ENCODE assay signal across 10 cellular contexts in genomic region chr20:7879883-7880282, GRCh38.
DNase-seq lines count a peak whose midpoint lies in the region; ATAC-seq, FAIRE-seq and TF ChIP-seq lines count a peak whose summit lies in the region.
"Had no signal": no experiment of that assay in that cellular context is flagged by ENCODE, and none has a peak within 500 bp of the region (broad histone marks: within the 10 kb centered on the region; RNA-seq: fewer than 3 reads in every experiment).

No MANE protein-coding gene starts in this region.

- FAIRE-seq in HepG2 (lab: Jason Lieb, UNC) = no peak

- H2AFZ ChIP-seq in PC-9 (0 out of 2 replicates have a peak overlapping the region, but pooled peaks have one; percentile 64), HepG2 (ENCODE audit: low read length) (no peak overlapping the region)

- TF ChIP-seq CTCF in PC-9 (conservative IDR thresholded peaks at IDR 0.05) = no peak
- no peak for TF ChIP-seq CTCF in HepG2 (CRISPR knock-in tag; IDR thresholded peaks at IDR 0.05)

- in situ Hi-C loops in HepG2 (cut with HindIII; ENCODE audit: extremely low pct_ligation_motif_present, low pct_unique_long_range_greater_than_20kb) = no loop called here
- in situ Hi-C loops in KBM-7 (cut with MboI; ENCODE audit: low pct_unique_long_range_greater_than_20kb, low sequenced_read_pairs) = no loop called here

- H3K79me2 ChIP-seq in PC-9 (ENCODE audit: low read depth) (no peaks in the 10 kb centered on the region), HepG2 (ENCODE audit: insufficient read depth, low read length) (no peaks in the 10 kb centered on the region)

- H3K27ac ChIP-seq in PC-9 = no peak overlapping the region
- H3K27ac ChIP-seq in HepG2 (ENCODE audit: extremely low read length, insufficient read depth, low read length) = no peak overlapping the region
- H3K27ac ChIP-seq: thoracic aorta had no signal

- POLR2A ChIA-PET in PC-9 (lab: Charles Lee; ENCODE audit: unreplicated experiment) (no interaction called here), HepG2 (lab: Yijun Ruan, JAX) (no interaction called here)

- no peaks in the 10 kb centered on the region for H3K27me3 ChIP-seq in PC-9 (ENCODE audit: insufficient read depth, low read depth)
- no peaks in the 10 kb centered on the region for H3K27me3 ChIP-seq in HepG2 (ENCODE audit: control insufficient read depth in 1 of 2, insufficient read depth in 2 of 2, low read length in 2 of 2)

- TF ChIP-seq EP300 in HepG2 (IDR thresholded peaks at IDR 0.05; ENCODE audit: low read depth in 2 of 2, low read length in 2 of 2) (peak in 1 of 2 experiments; percentile 21; a peak in 1 of 4 replicates), HepG2 (CRISPR knock-in tag; IDR thresholded peaks at IDR 0.05; ENCODE audit: borderline replicate concordance) (no peak)

- ATAC-seq in GM18907 (IDR thresholded peaks at IDR 0.05; ENCODE audit: unreplicated experiment) (peak; percentile 96), HG02938 (IDR thresholded peaks at IDR 0.05; ENCODE audit: unreplicated experiment) (peak; percentile 83), HepG2 (peak; percentile 91), left cardiac atrium (no peak), HG02885 (IDR thresholded peaks at IDR 0.05; ENCODE audit: poor library complexity, unreplicated experiment) (no peak)

- 2% methylated on average over 5 of the region's 5 CpGs for WGBS in HepG2 (ENCODE audit: low lambda C conversion rate)

- CTCF ChIA-PET in PC-9 (lab: Charles Lee) (no interaction called here), HepG2 (lab: Yijun Ruan, JAX; ENCODE audit: low intra/inter-chr PET ratio, low total read pairs) (no interaction called here)

- H3K9me3 ChIP-seq in PC-9 (ENCODE audit: insufficient read depth, low read depth) = no peaks in the 10 kb centered on the region
- no peaks in the 10 kb centered on the region for H3K9me3 ChIP-seq in HepG2 (ENCODE audit: low read length)
- H3K9me3 ChIP-seq: thoracic aorta had no signal

- H3K4me3 ChIP-seq in PC-9 (no peak overlapping the region), HepG2 (replicated peaks in 1 of 3; ENCODE audit: insufficient read depth in 1 of 3, low read depth in 2 of 3, low read length in 3 of 3) (no peak overlapping the region)
- H3K4me3 ChIP-seq: thoracic aorta had no signal

- intact Hi-C loops in PC-9 (cut with micrococcal nuclease; ENCODE audit: unreplicated experiment) (no loop called here), HepG2 (cut with micrococcal nuclease; ENCODE audit: unreplicated experiment) (no loop called here), left cardiac atrium (cut with DNase I) (no loop called here)

- TF ChIP-seq RAD21 in HepG2 (CRISPR knock-in tag; IDR thresholded peaks at IDR 0.05) = no peak

- H3K36me3 ChIP-seq in PC-9 (ENCODE audit: low read depth) (no peaks in the 10 kb centered on the region), HepG2 (replicated peaks in 1 of 2; ENCODE audit: control insufficient read depth in 1 of 2, insufficient read depth in 2 of 2, low read length in 2 of 2) (no peaks in the 10 kb centered on the region)
- H3K36me3 ChIP-seq: thoracic aorta had no signal

- no peaks in the 10 kb centered on the region for H3K4me1 ChIP-seq in PC-9 (replicated peaks; ENCODE audit: insufficient read depth)
- H3K4me1 ChIP-seq in HepG2 (ENCODE audit: insufficient read depth, low read length) = peaks cover 20% of the 10 kb centered on the region

- DNase-seq in PC-9 (no peak), HepG2 (ENCODE audit: low spot score) (peak; percentile 31), dermis blood vessel endothelial cell (no peak), left cardiac atrium (no peak), KBM-7 (no peak)
- DNase-seq: NCI-H774 had no signal

- no peak for TF ChIP-seq POLR2A in HepG2 (IDR thresholded peaks at IDR 0.05; ENCODE audit: insufficient read depth in 1 of 2, low read depth in 2 of 2, low read length in 2 of 2)

- no peaks in the 10 kb centered on the region for H3F3A ChIP-seq in PC-9 (ENCODE audit: insufficient read depth, low read depth)

- no peaks in the 10 kb centered on the region for H4K20me1 ChIP-seq in PC-9 (ENCODE audit: insufficient read depth)
- H4K20me1 ChIP-seq in HepG2 (ENCODE audit: insufficient read depth, low read length) = no peaks in the 10 kb centered on the region

- no peak overlapping the region for H3K4me2 ChIP-seq in PC-9
- no peak overlapping the region for H3K4me2 ChIP-seq in HepG2 (ENCODE audit: low read depth, low read length)

- no peak overlapping the region for H3K9ac ChIP-seq in HepG2 (ENCODE audit: insufficient read depth, low read depth, low read length)

- BruUV-seq in PC-9 (replicated peaks; lab: Mats Ljungman, UMichigan) (no TSS peak), HepG2 (replicated peaks; lab: Mats Ljungman, UMichigan) (no TSS peak)

- H3K9me2 ChIP-seq in PC-9 (ENCODE audit: insufficient read depth) = no peaks in the 10 kb centered on the region

TF ChIP-seq in HepG2, 621 proteins besides CTCF, POLR2A, EP300 and RAD21:
- TF ChIP-seq ZNF460 (CRISPR knock-in tag; IDR thresholded peaks at IDR 0.05; ENCODE audit: borderline replicate concordance) (no peak), TCF7 (IDR thresholded peaks at IDR 0.05; ENCODE audit: low read depth) (0 out of 2 replicates have a peak, but pooled peaks have one; percentile 27), SOX6 (IDR thresholded peaks at IDR 0.05) (no peak), SOX6 (CRISPR knock-in tag; IDR thresholded peaks at IDR 0.05) (peak; percentile 51; the same call in 1 of the 2 replicates), ZNF598 (CRISPR knock-in tag; IDR thresholded peaks at IDR 0.05; ENCODE audit: borderline replicate concordance) (no peak), FOXP1 (IDR thresholded peaks at IDR 0.05) (no peak), FOXP1 (CRISPR knock-in tag; IDR thresholded peaks at IDR 0.05) (peak; percentile 66; the same call in 1 of the 2 replicates), FOXP4 (CRISPR knock-in tag; IDR thresholded peaks at IDR 0.05) (peak; percentile 44; the same call in 1 of the 2 replicates), PAXIP1 (CRISPR knock-in tag; conservative IDR thresholded peaks at IDR 0.05) (0 out of 2 replicates have a peak, but pooled peaks have one; percentile 37), BCL6 (CRISPR knock-in tag; IDR thresholded peaks at IDR 0.05) (peak; percentile 23; the same call in 1 of the 2 replicates), RFX1 (IDR thresholded peaks at IDR 0.05) (peak; percentile 32), THAP11 (CRISPR knock-in tag; IDR thresholded peaks at IDR 0.05) (no peak), ZC3H13 (CRISPR knock-in tag; IDR thresholded peaks at IDR 0.05) (no peak), HNF4A (CRISPR knock-in tag; IDR thresholded peaks at IDR 0.05) (0 out of 2 replicates have a peak, but pooled peaks have one; percentile 11), ZBTB37 (CRISPR knock-in tag; IDR thresholded peaks at IDR 0.05) (peak; percentile 78; the same call in 1 of the 2 replicates)

Comparison
In these comparisons a context has a peak if more than half of its experiments do, and no peak if none do; other contexts are left out.
1. ATAC-seq: peak in GM18907 (single experiment), HG02938 (single experiment) and HepG2 (single experiment); none in left cardiac atrium (0 of 2) and HG02885 (single experiment).